In the genomic region with DNA sequence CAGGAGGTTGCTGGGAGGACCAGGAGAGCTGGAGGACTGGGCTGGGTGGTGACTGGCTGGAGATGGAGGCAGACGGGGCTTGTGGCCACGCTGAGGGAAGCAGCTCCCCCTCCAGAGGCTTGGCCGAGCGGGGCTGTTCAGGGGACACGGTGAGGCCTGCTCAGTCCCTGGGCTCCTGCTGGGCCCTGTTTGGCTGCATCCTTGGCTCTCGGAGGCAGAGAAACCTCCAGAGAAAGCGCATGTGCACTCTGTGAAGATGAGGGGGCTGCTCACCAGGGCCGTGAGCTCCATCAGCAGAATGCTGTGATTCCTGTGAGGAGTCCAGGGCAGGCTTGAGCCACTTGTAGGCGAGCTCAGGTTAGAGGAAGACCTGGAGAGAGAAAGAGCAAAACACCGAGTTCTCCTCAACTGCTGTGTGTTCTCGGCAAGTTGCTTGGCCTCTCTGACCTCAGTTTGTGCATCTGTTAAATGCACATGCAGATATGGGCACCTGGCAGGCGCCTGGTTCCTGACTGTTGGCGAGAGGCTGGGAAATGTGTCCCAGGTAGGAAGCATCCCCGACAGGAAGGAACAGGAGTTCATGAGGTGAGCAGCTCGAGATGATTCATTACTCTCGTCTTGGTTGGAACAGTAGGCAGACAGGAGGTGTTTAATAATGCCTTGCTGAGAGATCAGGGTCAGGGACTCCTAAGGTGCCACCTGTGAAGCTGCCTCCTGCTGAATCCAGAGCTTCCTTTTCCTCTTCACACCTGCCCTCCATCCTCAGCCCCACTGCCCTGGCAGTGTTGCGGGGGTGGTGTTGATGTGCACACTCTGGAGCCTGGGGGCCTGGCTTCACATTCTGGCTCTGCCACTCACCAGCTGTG, we compare ENCODE assay signal across 12 cellular contexts. TPM values are rescaled to one million over a fixed set of nuclear protein-coding genes. Genes with fewer than 3 reads are reported as not detected.
DNase-seq lines count a peak whose midpoint lies in the region; ATAC-seq, FAIRE-seq and TF ChIP-seq lines count a peak whose summit lies in the region.
"Had no signal": no experiment of that assay in that cellular context is flagged by ENCODE, and none has a peak within 500 bp of the region (broad histone marks: within the 10 kb centered on the region; RNA-seq: fewer than 3 reads in every experiment).

No MANE protein-coding gene starts in this region.

- H3K79me1 ChIP-seq in H1 (ENCODE audit: low read depth, low read length), result no peaks in the 10 kb centered on the region

- no peak for TF ChIP-seq EP300 in H1 (IDR thresholded peaks at IDR 0.05; ENCODE audit: borderline replicate concordance in 1 of 2, low read depth in 2 of 2, low read length in 2 of 2)

- no peak overlapping the region for H2BK12ac ChIP-seq in H1 (ENCODE audit: low read depth, low read length)

- H3K4me3 Mint-ChIP-seq in activated B cell treated with CpG ODN at 0.5 μM for 24 hours, result no peak overlapping the region

- intact Hi-C loops in activated B cell treated with CpG ODN at 0.5 μM for 24 hours (cut with micrococcal nuclease), result no loop called here

- FAIRE-seq in H1 (lab: Jason Lieb, UNC) (no peak), small intestine (lab: Jason Lieb, UNC) (no peak), H54 (lab: Jason Lieb, UNC) (no peak)

- H3K23me2 ChIP-seq in H1 (ENCODE audit: low read depth, low read length), result no peaks in the 10 kb centered on the region

- H3K27me3 ChIP-seq in HUES6 (ENCODE audit: control insufficient read depth, insufficient read depth, low read length), result no peaks in the 10 kb centered on the region
- no peaks in the 10 kb centered on the region for H3K27me3 ChIP-seq in H1 (replicated peaks in 1 of 4; ENCODE audit: control insufficient read depth in 3 of 4, extremely low read depth in 1 of 4, insufficient read depth in 3 of 4, low read length in 3 of 4)
- H3K27me3 ChIP-seq in small intestine (ENCODE audit: control insufficient read depth in 2 of 2, insufficient read depth in 2 of 2, low read length in 2 of 2), result no peaks in the 10 kb centered on the region
- H3K27me3 ChIP-seq: dorsolateral prefrontal cortex, neutrophil had no signal

- H3K18ac ChIP-seq in H1 (ENCODE audit: extremely low read depth, low read length), result no peak overlapping the region

- no peaks in the 10 kb centered on the region for H3K9me3 Mint-ChIP-seq in activated B cell treated with CpG ODN at 0.5 μM for 24 hours

- no peak overlapping the region for H3K14ac ChIP-seq in H1 (ENCODE audit: insufficient read length)

- WGBS in H1 (ENCODE audit: extremely low coverage in 1 of 2, insufficient coverage in 1 of 2, insufficient read length in 1 of 2, insufficient replicate concordance in 2 of 2, low coverage in 1 of 2, low lambda C conversion rate in 2 of 2, missing lambda C conversion rate in 1 of 2), 2 experiments, result 79% methylated on average over 17 of the region's 17 CpGs; no CpG with 5 or more reads in 1 of the 2 experiments
- WGBS in small intestine, 3 donors, result 66 to 70% (median 68%) methylated on average over 17 of the region's 17 CpGs

- ATAC-seq in activated B cell treated with CpG ODN at 0.5 μM for 24 hours (ENCODE audit: low read depth), result no peak
- no peak for ATAC-seq in HG02852 (IDR thresholded peaks at IDR 0.05; ENCODE audit: unreplicated experiment)
- ATAC-seq in GM21576 (IDR thresholded peaks at IDR 0.05; ENCODE audit: unreplicated experiment), result no peak
- ATAC-seq: HCT116 had no signal

- TF ChIP-seq CTCF in activated B cell treated with CpG ODN at 0.5 μM for 24 hours (IDR thresholded peaks at IDR 0.05) (no peak), H1 (IDR thresholded peaks at IDR 0.05; ENCODE audit: control extremely low read depth in 1 of 3, insufficient read depth in 1 of 3, low read depth in 1 of 3, low read length in 3 of 3) (no peak)

- H4K8ac ChIP-seq in H1 (ENCODE audit: extremely low read depth, insufficient read depth, low read length), result no peak overlapping the region

- DNase-seq in activated B cell treated with CpG ODN at 0.5 μM for 24 hours, result no peak
- no peak for DNase-seq in H1 (ENCODE audit: low read depth in 1 of 2, low spot score in 2 of 2)
- DNase-seq in small intestine, result no peak
- DNase-seq in H54 (ENCODE audit: insufficient read length, low spot score), result no peak
- no peak for DNase-seq in amygdala (lab: John Stamatoyannopoulos, UW)

- H3K36me3 ChIP-seq in HUES6 (ENCODE audit: control insufficient read depth, insufficient read depth, low read length) (no peaks in the 10 kb centered on the region), H1 (ENCODE audit: control insufficient read depth in 2 of 4, insufficient read depth in 4 of 4, low read length in 3 of 4) (no peaks in the 10 kb centered on the region), small intestine (ENCODE audit: control insufficient read depth in 2 of 2, insufficient read depth in 2 of 2, low read length in 2 of 2) (no peaks in the 10 kb centered on the region)
- H3K36me3 ChIP-seq: neutrophil had no signal

- no peak overlapping the region for H2AK5ac ChIP-seq in H1 (ENCODE audit: low read depth, low read length)

- H3K4me3 ChIP-seq in HUES6 (ENCODE audit: low read depth, low read length) (no peak overlapping the region; the same call in 1 of the 2 replicates), H1 (ENCODE audit: extremely low read depth in 1 of 4, insufficient read depth in 2 of 4, low read depth in 3 of 4, low read length in 4 of 4) (no peak overlapping the region), small intestine (ENCODE audit: low read depth in 1 of 2, low read length in 2 of 2) (peak overlapping the region; percentile 8 to 46)
- H3K4me3 ChIP-seq: dorsolateral prefrontal cortex had no signal

- no peak overlapping the region for H2BK5ac ChIP-seq in H1 (ENCODE audit: low read depth, low read length)

- no peak overlapping the region for H3K27ac ChIP-seq in HUES6 (ENCODE audit: low read depth, low read length)
- H3K27ac ChIP-seq in H1 (ENCODE audit: low read depth, low read length), result no peak overlapping the region
- peak overlapping the region; percentile 34 to 71 for H3K27ac ChIP-seq in small intestine (ENCODE audit: low read depth in 1 of 2, low read length in 1 of 2)
- H3K27ac ChIP-seq: dorsolateral prefrontal cortex, neutrophil had no signal

- CTCF ChIA-PET in activated B cell treated with CpG ODN at 0.5 μM for 24 hours (lab: Charles Lee), result interaction anchor here (0.8 to 1.3 kb wide), 4 partner anchors 13 to 474 kb away, joined by 3 read pairs; no protein-coding TSS in a partner anchor
- CTCF ChIA-PET in H1 (lab: Charles Lee; ENCODE audit: partially characterized antibody), result interaction anchor here (0.7 to 13.6 kb wide), 8 partner anchors 8 to 639 kb away, joined by 3 to 202 read pairs (median 3); no protein-coding TSS in a partner anchor

- POLR2A ChIA-PET in activated B cell treated with CpG ODN at 0.5 μM for 24 hours (lab: Charles Lee), result no interaction called here
- POLR2A ChIA-PET in H1 (lab: Charles Lee; ENCODE audit: partially characterized antibody), result interaction anchor here (0.8 to 1.0 kb wide), 2 partner anchors 50 to 72 kb away, joined by 3 read pairs; a partner anchor contains a TSS

- no peak overlapping the region for H3K23ac ChIP-seq in H1 (ENCODE audit: insufficient read length)

- no peak overlapping the region for H2BK20ac ChIP-seq in H1 (ENCODE audit: low read length)

- no peak overlapping the region for H2AFZ ChIP-seq in H1 (ENCODE audit: low read length)

- peak overlapping the region; percentile 7 for H3K27ac Mint-ChIP-seq in activated B cell treated with CpG ODN at 0.5 μM for 24 hours

- H3K36me3 Mint-ChIP-seq in activated B cell treated with CpG ODN at 0.5 μM for 24 hours (ENCODE audit: low read depth), result no peaks in the 10 kb centered on the region

- peaks cover 38% of the 10 kb centered on the region for H3K4me1 Mint-ChIP-seq in activated B cell treated with CpG ODN at 0.5 μM for 24 hours

- no peak overlapping the region for H3K56ac ChIP-seq in H1 (replicated peaks; ENCODE audit: insufficient read length, low read depth, low read length)

- H3K4me1 ChIP-seq in HUES6 (ENCODE audit: control insufficient read depth, insufficient read depth, low read length), result peaks cover 26% of the 10 kb centered on the region; the same call in 1 of the 2 replicates
- H3K4me1 ChIP-seq in H1 (replicated peaks in 1 of 4; ENCODE audit: control insufficient read depth in 3 of 4, insufficient read depth in 4 of 4, low read length in 3 of 4), result peaks cover 0 to 6% (median 1%) of the 10 kb centered on the region in 4 experiments; a peak in 3 of 7 replicates
- H3K4me1 ChIP-seq in small intestine (ENCODE audit: control insufficient read depth in 2 of 2, insufficient read depth in 1 of 2, low read depth in 1 of 2, low read length in 1 of 2), result no peaks in the 10 kb centered on the region

- no peaks in the 10 kb centered on the region for H3K9me3 ChIP-seq in HUES6 (ENCODE audit: control insufficient read depth, insufficient read depth, low read depth, low read length)
- H3K9me3 ChIP-seq in H1 (ENCODE audit: insufficient read depth in 2 of 2, low read depth in 1 of 2, low read length in 1 of 2), result no peaks in the 10 kb centered on the region
- H3K9me3 ChIP-seq in small intestine (ENCODE audit: control insufficient read depth, low read depth), result no peaks in the 10 kb centered on the region
- H3K9me3 ChIP-seq: neutrophil had no signal

- no peak overlapping the region for H4K91ac ChIP-seq in H1 (replicated peaks; ENCODE audit: insufficient read length, low read length)

- no peak for TF ChIP-seq RAD21 in H1 (IDR thresholded peaks at IDR 0.05 in 1 of 2, conservative IDR thresholded peaks at IDR 0.05 in 1 of 2; ENCODE audit: low read depth in 2 of 2, low read length in 2 of 2)

- H3K9ac ChIP-seq in HUES6 (ENCODE audit: low read length) (peak overlapping the region; percentile 69), H1 (replicated peaks in 1 of 4; ENCODE audit: extremely low read depth in 1 of 4, low read depth in 3 of 4, low read length in 3 of 4) (no peak overlapping the region)

- H3K79me2 ChIP-seq in H1 (ENCODE audit: control insufficient read depth in 1 of 2, insufficient read depth in 2 of 2, low read length in 2 of 2), result no peaks in the 10 kb centered on the region

- no peak overlapping the region for H3K4ac ChIP-seq in H1 (replicated peaks; ENCODE audit: insufficient read length, low read depth, low read length)

- no peaks in the 10 kb centered on the region for H4K20me1 ChIP-seq in H1 (replicated peaks in 1 of 2; ENCODE audit: control insufficient read depth in 1 of 2, insufficient read depth in 2 of 2, low read length in 2 of 2)

- H3K4me2 ChIP-seq in H1 (ENCODE audit: insufficient read depth in 1 of 2, low read depth in 2 of 2, low read length in 2 of 2), result no peak overlapping the region

- peaks cover 3% of the 10 kb centered on the region for H3K27me3 Mint-ChIP-seq in activated B cell treated with CpG ODN at 0.5 μM for 24 hours

- H4K5ac ChIP-seq in H1 (ENCODE audit: insufficient read length, low read depth, low read length), result no peak overlapping the region

- no peak overlapping the region for H2BK15ac ChIP-seq in H1 (ENCODE audit: low read length)

- TF ChIP-seq POLR2A in H1 (IDR thresholded peaks at IDR 0.05; ENCODE audit: control extremely low read depth in 1 of 2, low read depth in 2 of 2, low read length in 2 of 2) (no peak), H54 (IDR thresholded peaks at IDR 0.05; ENCODE audit: low read depth, low read length) (no peak)

- no peak overlapping the region for H2BK120ac ChIP-seq in H1 (replicated peaks; ENCODE audit: low read depth, low read length)

RNA-seq across cellular contexts. Expression of a gene that starts 0.9 kb away (rescaled TPM):
- total RNA-seq in activated B cell treated with CpG ODN at 0.5 μM for 24 hours, result 2.8 and 4.8 TPM in 2 replicates
- not detected in 2 replicates for total RNA-seq in H1 (2021; fragmentation: NEBNext Ultra II Directional; extraction: Animal tissue kit (Norgen Biotek cat#: 25700))
- 0.15 and 0.20 TPM in 2 replicates for polyA plus RNA-seq in H1 (2011; rRNA removed)
- polyA plus RNA-seq in H1 (2011; cell fraction: cytosol; rRNA removed), result 0.19 TPM
- polyA plus RNA-seq in H1 (2011; cell fraction: nucleus; rRNA removed), result 0.77 TPM
- 0.13 to 0.35 TPM (median 0.26 TPM) in 4 replicates for polyA plus RNA-seq in H1 (2012, experiment 1 of 2)
- polyA plus RNA-seq in H1 (2012, experiment 2 of 2), result 0.17 TPM
- polyA plus RNA-seq in H1 (2013, experiment 1 of 2), result not detected
- polyA plus RNA-seq in H1 (2013, experiment 2 of 2), result 0.06 TPM
- polyA minus RNA-seq in H1 (2011; rRNA and poly(A)+ RNA removed), result 0.05 TPM in 1 of 2 replicates, not detected in the other
- not detected for polyA minus RNA-seq in H1 (2011; cell fraction: cytosol; rRNA and poly(A)+ RNA removed)
- polyA minus RNA-seq in H1 (2011; cell fraction: nucleus; rRNA and poly(A)+ RNA removed), result not detected
- polyA plus RNA-seq in small intestine, result 10 to 100 TPM in 1 of 3 donors, 1 to 10 TPM in 2; 2.5 to 15.9 (median 3.9) TPM
- total RNA-seq: SK-MEL-5 had no signal

RNA-seq across cellular contexts. Expression of a gene that starts 44.8 kb away (rescaled TPM):
- total RNA-seq in activated B cell treated with CpG ODN at 0.5 μM for 24 hours, result 8.9 and 14.4 TPM in 2 replicates
- total RNA-seq in H1 (2021; fragmentation: NEBNext Ultra II Directional; extraction: Animal tissue kit (Norgen Biotek cat#: 25700)), result 3.7 and 5.2 TPM in 2 replicates
- polyA plus RNA-seq in H1 (2011; rRNA removed) (2.1 and 2.3 TPM in 2 replicates), small intestine (10 to 100 TPM in 1 of 3 donors, 1 to 10 TPM in 2; 1.4 to 13.6 (median 8.6) TPM)
- polyA plus RNA-seq in H1 (2011; cell fraction: cytosol; rRNA removed), result 2.6 TPM
- 6.9 TPM for polyA plus RNA-seq in H1 (2011; cell fraction: nucleus; rRNA removed)
- polyA plus RNA-seq in H1 (2012, experiment 1 of 2), result 2.0 to 3.9 TPM (median 3.1 TPM) in 4 replicates
- 0.81 TPM for polyA plus RNA-seq in H1 (2012, experiment 2 of 2)
- polyA plus RNA-seq in H1 (2013, experiment 1 of 2), result 2.4 TPM
- 2.0 TPM for polyA plus RNA-seq in H1 (2013, experiment 2 of 2)
- polyA minus RNA-seq in H1 (2011; rRNA and poly(A)+ RNA removed), result 4.3 and 4.8 TPM in 2 replicates
- 3.9 TPM for polyA minus RNA-seq in H1 (2011; cell fraction: cytosol; rRNA and poly(A)+ RNA removed)
- 10.8 TPM for polyA minus RNA-seq in H1 (2011; cell fraction: nucleus; rRNA and poly(A)+ RNA removed)

RNA-seq across cellular contexts. Expression of a gene that starts 50.5 kb away (rescaled TPM):
- 55.0 and 55.9 TPM in 2 replicates for total RNA-seq in activated B cell treated with CpG ODN at 0.5 μM for 24 hours
- 40.7 and 43.8 TPM in 2 replicates for total RNA-seq in H1 (2021; fragmentation: NEBNext Ultra II Directional; extraction: Animal tissue kit (Norgen Biotek cat#: 25700))
- polyA plus RNA-seq in H1 (2011; rRNA removed) (56.0 and 78.1 TPM in 2 replicates), small intestine (10 to 100 TPM; 66.5 to 91.2 (median 68.3) TPM)
- 57.8 TPM for polyA plus RNA-seq in H1 (2011; cell fraction: cytosol; rRNA removed)
- polyA plus RNA-seq in H1 (2011; cell fraction: nucleus; rRNA removed), result 233 TPM
- 29.0 to 50.0 TPM (median 45.0 TPM) in 4 replicates for polyA plus RNA-seq in H1 (2012, experiment 1 of 2)
- polyA plus RNA-seq in H1 (2012, experiment 2 of 2), result 37.3 TPM
- 28.7 TPM for polyA plus RNA-seq in H1 (2013, experiment 1 of 2)
- polyA plus RNA-seq in H1 (2013, experiment 2 of 2), result 24.7 TPM
- polyA minus RNA-seq in H1 (2011; rRNA and poly(A)+ RNA removed), result 35.2 and 46.9 TPM in 2 replicates
- 25.0 TPM for polyA minus RNA-seq in H1 (2011; cell fraction: cytosol; rRNA and poly(A)+ RNA removed)
- 54.0 TPM for polyA minus RNA-seq in H1 (2011; cell fraction: nucleus; rRNA and poly(A)+ RNA removed)

Comparison
In these comparisons a context has a peak if more than half of its experiments do, and no peak if none do; other contexts are left out.
1. H3K27ac ChIP-seq: peak in small intestine (2 of 2); none in HUES6 (single experiment) and H1 (single experiment).
2. H3K4me3 ChIP-seq: peak in small intestine (2 of 2); none in HUES6 (single experiment) and H1 (0 of 4).